12 cellular contexts compared by ENCODE assay signal in genomic region chr1:39957299-39958020, GRCh38. TPM values are rescaled to one million over a fixed set of nuclear protein-coding genes. Genes with fewer than 3 reads are reported as not detected.
A peak's percentile ranks its signal among the peaks of the same experiment; 100 is the strongest.
DNase-seq lines count a peak whose midpoint lies in the region; ATAC-seq and TF ChIP-seq lines count a peak whose summit lies in the region.
"Had no signal": no experiment of that assay in that cellular context is flagged by ENCODE, and none has a peak within 500 bp of the region (broad histone marks: within the 10 kb centered on the region; RNA-seq: fewer than 3 reads in every experiment).

No MANE protein-coding gene starts in this region.

- TF ChIP-seq POLR2A in right lobe of liver (IDR thresholded peaks at IDR 0.05) (no peak), vagina (IDR thresholded peaks at IDR 0.05) (no peak)

- peaks cover 0 to 50% (median 7%) of the 10 kb centered on the region in 4 donors for H3K36me3 ChIP-seq in right lobe of liver
- H3K36me3 ChIP-seq in vagina = peaks cover 0 to 7% of the 10 kb centered on the region in 2 donors

- H3K27me3 Mint-ChIP-seq in activated T-cell treated with anti-CD3 and anti-CD28 coated beads, Interleukin-2, amount 50 U/mL, for 72 hours (ENCODE audit: low read depth) = peaks cover 7% of the 10 kb centered on the region
- peaks cover 13% of the 10 kb centered on the region for H3K27me3 Mint-ChIP-seq in endothelial cell (ENCODE audit: unreplicated experiment)

- peaks cover 0 to 12% of the 10 kb centered on the region in 2 donors for H3K36me3 Mint-ChIP-seq in activated T-cell treated with anti-CD3 and anti-CD28 coated beads, Interleukin-2, amount 50 U/mL, for 72 hours (ENCODE audit: insufficient read depth in 2 of 2)
- no peaks in the 10 kb centered on the region for H3K36me3 Mint-ChIP-seq in endothelial cell (ENCODE audit: low read depth, unreplicated experiment)

- intact Hi-C loops in right lobe of liver (cut with DNase I) (no loop called here), vagina (cut with DNase I) (no loop called here)

- H3K27me3 ChIP-seq in right lobe of liver = no peaks in the 10 kb centered on the region
- H3K27me3 ChIP-seq in vagina = no peaks in the 10 kb centered on the region

- H3K4me3 ChIP-seq in right lobe of liver (peak overlapping the region; percentile 73 to 99 (median 89)), vagina (peak overlapping the region in 1 of 2 donors; percentile 57)
- H3K4me3 ChIP-seq: K562 had no signal

- H3K9me3 ChIP-seq in right lobe of liver (no peaks in the 10 kb centered on the region), vagina (no peaks in the 10 kb centered on the region)

- 53% methylated on average over 2 of the region's 3 CpGs for WGBS in right lobe of liver (ENCODE audit: insufficient coverage, low coverage, low lambda C conversion rate, missing lambda C conversion rate)

- H3K4me1 Mint-ChIP-seq in activated T-cell treated with anti-CD3 and anti-CD28 coated beads, Interleukin-2, amount 50 U/mL, for 72 hours (ENCODE audit: low read depth) = peaks cover 56% of the 10 kb centered on the region
- peaks cover 11% of the 10 kb centered on the region for H3K4me1 Mint-ChIP-seq in endothelial cell (ENCODE audit: unreplicated experiment)

- TF ChIP-seq CTCF in right lobe of liver (IDR thresholded peaks at IDR 0.05) (no peak), vagina (IDR thresholded peaks at IDR 0.05) (no peak), endothelial cell (IDR thresholded peaks at IDR 0.05; ENCODE audit: unreplicated experiment) (no peak)

- ATAC-seq in activated T-cell treated with anti-CD3 and anti-CD28 coated beads, Interleukin-2, amount 50 U/mL, for 72 hours (replicated peaks in 1 of 2) = no peak
- ATAC-seq in right lobe of liver (no peak), GM21367 (IDR thresholded peaks at IDR 0.05; ENCODE audit: unreplicated experiment) (no peak)
- ATAC-seq: K562 had no signal

- H3K27ac ChIP-seq in right lobe of liver (peak overlapping the region in 2 of 3 donors; percentile 78 to 96), vagina (peak overlapping the region; percentile 63)

- H3K27ac Mint-ChIP-seq in activated T-cell treated with anti-CD3 and anti-CD28 coated beads, Interleukin-2, amount 50 U/mL, for 72 hours = no peak overlapping the region
- no peak overlapping the region for H3K27ac Mint-ChIP-seq in endothelial cell (ENCODE audit: unreplicated experiment)

- H3K4me3 Mint-ChIP-seq in activated T-cell treated with anti-CD3 and anti-CD28 coated beads, Interleukin-2, amount 50 U/mL, for 72 hours = peak overlapping the region; percentile 1 to 94
- H3K4me3 Mint-ChIP-seq in endothelial cell (ENCODE audit: unreplicated experiment) = no peak overlapping the region

- H3K9me3 Mint-ChIP-seq in activated T-cell treated with anti-CD3 and anti-CD28 coated beads, Interleukin-2, amount 50 U/mL, for 72 hours = no peaks in the 10 kb centered on the region
- H3K9me3 Mint-ChIP-seq in endothelial cell (ENCODE audit: unreplicated experiment) = no peaks in the 10 kb centered on the region

- no peak for DNase-seq in activated T-cell treated with anti-CD3 and anti-CD28 coated beads, Interleukin-2, amount 50 U/mL, for 72 hours
- no peak for DNase-seq in activated T-cell treated with anti-CD3 and anti-CD28 coated beads for 4 hours
- peak; percentile 69 for DNase-seq in amniotic epithelial cell (ENCODE audit: low read depth)
- DNase-seq in right lobe of liver = no peak
- no peak for DNase-seq in vagina (ENCODE audit: extremely low spot score in 2 of 2)
- DNase-seq in NCI-H187 (lab: John Stamatoyannopoulos, UW) = no peak
- DNase-seq in endothelial cell (ENCODE audit: low spot score) = no peak
- DNase-seq: activated naive CD4-positive, alpha-beta T cell treated with Interleukin-2 at 50 U/mL for 16 hours; erythroblast; NCI-H510A treated with DMSO at 0.1 percent for 48 hours had no signal

- H3K4me1 ChIP-seq in right lobe of liver (peaks cover 0 to 64% (median 16%) of the 10 kb centered on the region in 4 donors), vagina (peaks cover 31% of the 10 kb centered on the region)

RNA-seq across cellular contexts. Expression of gene MFSD2A, which starts 2.5 kb away (rescaled TPM):
- total RNA-seq in activated T-cell treated with anti-CD3 and anti-CD28 coated beads, Interleukin-2, amount 50 U/mL, for 72 hours = 1 to 10 TPM; 7.2 to 9.5 TPM
- total RNA-seq in right lobe of liver (100 to 1,000 TPM in 3 of 6 experiments, 10 to 100 TPM in 3; 44.3 to 292 (median 113) TPM), vagina (56.0 TPM), endothelial cell (ENCODE audit: unreplicated experiment) (1.6 TPM)

RNA-seq across cellular contexts. Expression of gene MYCL, which starts 55.7 kb away (rescaled TPM):
- under 1 TPM; 0.30 to 0.70 TPM for total RNA-seq in activated T-cell treated with anti-CD3 and anti-CD28 coated beads, Interleukin-2, amount 50 U/mL, for 72 hours
- 10 to 100 TPM in 2 of 6 experiments, 1 to 10 TPM in 3, under 1 TPM in 1; 0.75 to 20.5 (median 6.1) TPM for total RNA-seq in right lobe of liver
- total RNA-seq in vagina = 17.2 TPM
- total RNA-seq in endothelial cell (ENCODE audit: unreplicated experiment) = 20.1 TPM
